In genomic region chr1:39554277-39554676, GRCh38 we compare ENCODE assay signal across 8 cellular contexts.
"Had no signal": no experiment of that assay in that cellular context is flagged by ENCODE, and none has a peak within 500 bp of the region (broad histone marks: within the 10 kb centered on the region; RNA-seq: fewer than 3 reads in every experiment).

No MANE protein-coding gene starts in this region.

- H3K4me1 ChIP-seq: HAP-1 had no signal

- ATAC-seq: GM23338, HCT116 had no signal

- H3K9ac ChIP-seq: GM23248 had no signal

- H3K4me2 ChIP-seq: GM23338 had no signal

- H3K4me3 ChIP-seq: GM23248, GM23338, HAP-1 had no signal

- H3K27ac ChIP-seq: GM23248 had no signal

- H2AFZ ChIP-seq: GM23248, GM23338 had no signal

- DNase-seq: GM23248, GOT3, H7, H9, HFFc6 had no signal

- H3K9me3 ChIP-seq: HAP-1 had no signal
